ENCODE assay signal across 16 cellular contexts in genomic region chr6:167711784-167712183, GRCh38.
DNase-seq lines count a peak whose midpoint lies in the region; ATAC-seq, FAIRE-seq and TF ChIP-seq lines count a peak whose summit lies in the region.
"Had no signal": no experiment of that assay in that cellular context is flagged by ENCODE, and none has a peak within 500 bp of the region (broad histone marks: within the 10 kb centered on the region; RNA-seq: fewer than 3 reads in every experiment).

No MANE protein-coding gene starts in this region.

- ATAC-seq in HG03565 (IDR thresholded peaks at IDR 0.05; ENCODE audit: unreplicated experiment): no peak

- no peaks in the 10 kb centered on the region for H3K36me3 ChIP-seq in Peyer's patch
- no peaks in the 10 kb centered on the region for H3K36me3 ChIP-seq in colonic mucosa
- H3K36me3 ChIP-seq in small intestine (ENCODE audit: control insufficient read depth in 2 of 2, insufficient read depth in 2 of 2, low read length in 2 of 2): no peaks in the 10 kb centered on the region

- H3K4me1 ChIP-seq in Peyer's patch: peaks cover 0 to 5% (median 2%) of the 10 kb centered on the region in 4 donors
- H3K4me1 ChIP-seq in colonic mucosa: peaks cover 4% of the 10 kb centered on the region
- H3K4me1 ChIP-seq in small intestine (ENCODE audit: control insufficient read depth in 2 of 2, insufficient read depth in 1 of 2, low read depth in 1 of 2, low read length in 1 of 2): peaks cover 0 to 4% of the 10 kb centered on the region in 2 donors

- H3K9me3 ChIP-seq in Peyer's patch: no peaks in the 10 kb centered on the region
- H3K9me3 ChIP-seq in colonic mucosa: no peaks in the 10 kb centered on the region
- no peaks in the 10 kb centered on the region for H3K9me3 ChIP-seq in small intestine (ENCODE audit: control insufficient read depth, low read depth)

- H3K4me3 ChIP-seq in Peyer's patch (peak overlapping the region in 2 of 4 donors; percentile 43 to 52), colonic mucosa (peak overlapping the region; percentile 11), small intestine (ENCODE audit: low read depth in 1 of 2, low read length in 2 of 2) (peak overlapping the region in 1 of 2 donors; percentile 21)

- peak; percentile 75 to 85 for TF ChIP-seq POLR2A in Peyer's patch (IDR thresholded peaks at IDR 0.05)

- DNase-seq in Peyer's patch: peak in 2 of 3 donors; percentile 68 to 69
- peak; percentile 64 for DNase-seq in colonic mucosa
- DNase-seq in mucosa of gallbladder (ENCODE audit: low spot score): peak; percentile 32
- DNase-seq in small intestine: peak; percentile 93
- DNase-seq in RKO (ENCODE audit: low spot score): no peak
- no peak for DNase-seq in activated CD4-positive, alpha-beta T cell treated with anti-CD3 and anti-CD28 coated beads, Interleukin-2, amount 50 U/mL, for 1 hour
- DNase-seq: AML-193, DMS79, NCI-H1694 treated with DMSO at 0.1 percent for 48 hours, SHP77 treated with DMSO at 0.1 percent for 48 hours had no signal

- no peak for FAIRE-seq in small intestine (lab: Jason Lieb, UNC)
- FAIRE-seq: GM12892, GM18507, H1, RCC 7860 had no signal

- TF ChIP-seq CTCF in Peyer's patch (IDR thresholded peaks at IDR 0.05) (peak in 1 of 6 experiments; percentile 10), colonic mucosa (IDR thresholded peaks at IDR 0.05) (no peak)

- peak overlapping the region in 3 of 4 donors; percentile 49 to 89 (median 76) for H3K27ac ChIP-seq in Peyer's patch
- H3K27ac ChIP-seq in colonic mucosa: peak overlapping the region; percentile 60
- peak overlapping the region; percentile 24 to 85 for H3K27ac ChIP-seq in small intestine (ENCODE audit: low read depth in 1 of 2, low read length in 1 of 2)
- H3K27ac ChIP-seq: KMS-11 had no signal

- intact Hi-C loops in colonic mucosa (cut with DNase I): no loop called here

- H3K9ac ChIP-seq in colonic mucosa (ENCODE audit: low read depth in 2 of 2, low read length in 2 of 2): peak overlapping the region; percentile 45 to 56
- H3K9ac ChIP-seq: KMS-11 had no signal

- H3K27me3 ChIP-seq in Peyer's patch: no peaks in the 10 kb centered on the region
- H3K27me3 ChIP-seq in colonic mucosa: no peaks in the 10 kb centered on the region
- peaks cover 0 to 2% of the 10 kb centered on the region in 2 donors for H3K27me3 ChIP-seq in small intestine (ENCODE audit: control insufficient read depth in 2 of 2, insufficient read depth in 2 of 2, low read length in 2 of 2)

- WGBS in small intestine, 3 donors: 13 to 63% (median 45%) methylated on average over 4 to 5 of the region's 5 CpGs

Comparison
In these comparisons a context has a peak if more than half of its experiments do, and no peak if none do; other contexts are left out.
1. DNase-seq: peak in Peyer's patch (2 of 3), colonic mucosa (single experiment), mucosa of gallbladder (single experiment) and small intestine (single experiment); none in RKO (single experiment) and activated CD4-positive, alpha-beta T cell treated with anti-CD3 and anti-CD28 coated beads, Interleukin-2, amount 50 U/mL, for 1 hour (single experiment).
2. Peak in every context shown above with its lines, with median percentiles within 50 percentile points of each other: H3K27ac ChIP-seq.